Comparison of ENCODE assay signal across 19 cellular contexts in the genomic region with DNA sequence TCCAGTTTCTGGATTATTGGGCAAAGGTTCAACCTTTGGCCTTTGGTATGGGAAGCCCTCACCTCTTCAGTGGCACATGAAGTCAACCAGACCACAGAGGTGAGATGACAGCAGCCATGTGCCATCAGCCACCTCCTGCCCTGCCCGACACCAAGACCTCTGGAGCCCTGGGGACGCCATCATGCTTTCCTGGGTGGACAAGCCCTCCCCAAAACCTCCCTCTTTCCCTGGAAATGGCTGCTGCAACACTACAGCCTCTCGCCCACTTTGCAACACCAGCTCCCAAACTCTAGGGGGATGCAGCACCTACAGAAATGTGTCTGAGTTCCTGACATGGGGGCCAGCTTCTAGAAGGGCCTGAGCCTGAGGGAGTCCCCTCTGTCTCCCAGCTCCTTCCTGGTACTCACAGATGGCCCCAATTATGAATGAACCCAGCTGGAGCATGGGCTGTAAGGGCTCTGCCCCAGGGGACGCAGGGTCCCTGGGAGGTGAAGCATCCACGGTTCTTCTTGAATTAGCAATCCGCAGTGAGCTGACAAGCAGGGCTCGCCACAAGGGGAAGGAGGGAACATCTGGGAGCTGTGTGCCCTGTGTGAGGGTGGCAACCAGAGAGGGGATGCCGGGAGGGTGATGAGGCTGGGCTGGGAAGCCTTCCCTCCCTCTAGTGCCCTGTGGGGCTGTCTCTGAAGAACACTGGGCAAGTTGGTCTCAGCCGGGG.
DNase-seq lines count a peak whose midpoint lies in the region; ATAC-seq and TF ChIP-seq lines count a peak whose summit lies in the region.
"Had no signal": no experiment of that assay in that cellular context is flagged by ENCODE, and none has a peak within 500 bp of the region (broad histone marks: within the 10 kb centered on the region; RNA-seq: fewer than 3 reads in every experiment).

No MANE protein-coding gene starts in this region.

- no peak overlapping the region for H4K91ac ChIP-seq in neuronal stem cell (ENCODE audit: low read depth, low read length, poor library complexity)

- no peaks in the 10 kb centered on the region for H4K20me1 ChIP-seq in GM23338 (replicated peaks; ENCODE audit: insufficient read depth)

- H3K27me3 ChIP-seq in GM23338 (ENCODE audit: insufficient read depth) (no peaks in the 10 kb centered on the region), neuronal stem cell (ENCODE audit: control insufficient read depth in 3 of 3, insufficient read depth in 3 of 3, low read depth in 1 of 3, low read length in 3 of 3) (peaks cover 0 to 12% (median 0%) of the 10 kb centered on the region in 3 experiments)

- peak overlapping the region; percentile 30 for H3K18ac ChIP-seq in neuronal stem cell (ENCODE audit: low read length)

- H3K27ac Mint-ChIP-seq in activated CD8-positive, alpha-beta memory T cell treated with anti-CD3 and anti-CD28 coated beads, Interleukin-2, amount 10 ng/mL, durations not matched to agents 7 days and 5 days: no peak overlapping the region
- H3K27ac Mint-ChIP-seq in GM23338: peak overlapping the region; percentile 78; the same call in 1 of the 2 replicates
- H3K27ac Mint-ChIP-seq in WTC11: no peak overlapping the region
- H3K27ac Mint-ChIP-seq: IgD-negative memory B cell had no signal

- H3K4me1 Mint-ChIP-seq in activated CD8-positive, alpha-beta memory T cell treated with anti-CD3 and anti-CD28 coated beads, Interleukin-2, amount 10 ng/mL, durations not matched to agents 7 days and 5 days: no peaks in the 10 kb centered on the region
- H3K4me1 Mint-ChIP-seq in GM23338 (no peaks in the 10 kb centered on the region), WTC11 (0 out of 2 replicates have a peak, but pooled peaks cover 5% of the 10 kb centered on the region)
- H3K4me1 Mint-ChIP-seq: IgD-negative memory B cell had no signal

- H2BK120ac ChIP-seq in neuronal stem cell (ENCODE audit: low read depth, low read length): no peak overlapping the region

- H3K9me3 ChIP-seq in neuronal stem cell (replicated peaks in 1 of 2; ENCODE audit: control insufficient read depth in 2 of 2, insufficient read depth in 1 of 2, low read depth in 1 of 2, low read length in 2 of 2): no peaks in the 10 kb centered on the region
- H3K9me3 ChIP-seq: SJCRH30 had no signal

- no peak overlapping the region for H3K23ac ChIP-seq in neuronal stem cell (ENCODE audit: low read depth, low read length, poor library complexity)

- H2BK5ac ChIP-seq in neuronal stem cell (ENCODE audit: low read length): no peak overlapping the region

- H3K36me3 ChIP-seq in GM23338 (ENCODE audit: insufficient read depth) (no peaks in the 10 kb centered on the region), neuronal stem cell (replicated peaks in 1 of 2; ENCODE audit: control insufficient read depth in 2 of 2, insufficient read depth in 2 of 2, low read length in 2 of 2) (no peaks in the 10 kb centered on the region)
- H3K36me3 ChIP-seq: SJCRH30 had no signal

- no peak overlapping the region for H2AFZ ChIP-seq in GM23338
- H2AFZ ChIP-seq in neuronal stem cell (ENCODE audit: low read length): no peak overlapping the region

- no peaks in the 10 kb centered on the region for H3K9me3 Mint-ChIP-seq in activated CD8-positive, alpha-beta memory T cell treated with anti-CD3 and anti-CD28 coated beads, Interleukin-2, amount 10 ng/mL, durations not matched to agents 7 days and 5 days (ENCODE audit: low read depth)
- peaks cover 5% of the 10 kb centered on the region; the same call in 2 of the 3 replicates for H3K9me3 Mint-ChIP-seq in GM23338
- H3K9me3 Mint-ChIP-seq in WTC11: peaks cover 6% of the 10 kb centered on the region

- in situ Hi-C loops in GM13976 (cut with MboI; ENCODE audit: low sequenced_read_pairs, unreplicated experiment): no loop called here

- H4K8ac ChIP-seq in neuronal stem cell (ENCODE audit: low read depth, low read length): peak overlapping the region; percentile 29

- no peaks in the 10 kb centered on the region for H3K79me2 ChIP-seq in GM23338 (replicated peaks; ENCODE audit: insufficient read depth)

- POLR2A ChIA-PET in WTC11 (lab: Charles Lee) (no interaction called here), GM10248 (lab: Yijun Ruan, JAX) (no interaction called here)

- TF ChIP-seq CTCF in GM23338 (conservative IDR thresholded peaks at IDR 0.05; ENCODE audit: low read depth in 2 of 2) (0 out of 4 replicates have a peak, but pooled peaks of 1 of the 2 experiments have one; percentile 15), WTC11 (IDR thresholded peaks at IDR 0.05) (no peak), GM13976 (IDR thresholded peaks at IDR 0.05; ENCODE audit: borderline replicate concordance, control extremely low read depth, extremely low read depth, insufficient read depth, missing control alignments) (no peak), GM10248 (IDR thresholded peaks at IDR 0.05; ENCODE audit: control extremely low read depth, extremely low read depth, low read depth, missing control alignments) (no peak)

- H3K9me2 ChIP-seq in GM23338 (ENCODE audit: insufficient read depth): no peaks in the 10 kb centered on the region

- H3K79me1 ChIP-seq in neuronal stem cell (ENCODE audit: low read depth, low read length): no peaks in the 10 kb centered on the region

- no peak overlapping the region for H2BK12ac ChIP-seq in neuronal stem cell (ENCODE audit: low read length)

- no peak for ATAC-seq in activated CD8-positive, alpha-beta memory T cell treated with anti-CD3 and anti-CD28 coated beads, Interleukin-2, amount 10 ng/mL, durations not matched to agents 7 days and 5 days
- ATAC-seq in GM23338 (peak; percentile 76), WTC11 (0 out of 2 replicates have a peak, but pooled peaks have one; percentile 22)

- no peaks in the 10 kb centered on the region for H3F3A ChIP-seq in GM23338 (replicated peaks; ENCODE audit: low read depth)

- no peaks in the 10 kb centered on the region for H3K36me3 Mint-ChIP-seq in activated CD8-positive, alpha-beta memory T cell treated with anti-CD3 and anti-CD28 coated beads, Interleukin-2, amount 10 ng/mL, durations not matched to agents 7 days and 5 days
- H3K36me3 Mint-ChIP-seq in GM23338 (ENCODE audit: low read depth): no peaks in the 10 kb centered on the region; the same call in 2 of the 3 replicates
- H3K36me3 Mint-ChIP-seq in WTC11: no peaks in the 10 kb centered on the region

- DNase-seq in activated CD8-positive, alpha-beta memory T cell treated with anti-CD3 and anti-CD28 coated beads for 24 hours: peak; percentile 35
- DNase-seq in activated CD8-positive, alpha-beta memory T cell treated with anti-CD3 and anti-CD28 coated beads, Interleukin-2, amount 10 ng/mL, durations not matched to agents 7 days and 5 days: no peak
- DNase-seq in GM23338 (ENCODE audit: low spot score) (peak; percentile 16), WTC11 (ENCODE audit: low spot score) (no peak), neuronal stem cell (ENCODE audit: low spot score) (no peak), NCI-H82 treated with DMSO at 0.1 percent for 48 hours (lab: John Stamatoyannopoulos, UW; ENCODE audit: unreplicated experiment) (no peak), GM13976 (ENCODE audit: low spot score) (no peak), GM10248 (ENCODE audit: extremely low spot score) (no peak)
- DNase-seq: DMS153, HCEC 1CT, NCI-H1105, NCI-H187, NCI-H446, OCI-M1, RPMI8226, SJCRH30 had no signal

- H2AK5ac ChIP-seq in neuronal stem cell (ENCODE audit: low read depth, low read length): no peak overlapping the region

- H3K4me3 Mint-ChIP-seq in activated CD8-positive, alpha-beta memory T cell treated with anti-CD3 and anti-CD28 coated beads, Interleukin-2, amount 10 ng/mL, durations not matched to agents 7 days and 5 days: no peak overlapping the region
- no peak overlapping the region for H3K4me3 Mint-ChIP-seq in GM23338
- H3K4me3 Mint-ChIP-seq in WTC11: no peak overlapping the region
- H3K4me3 Mint-ChIP-seq: IgD-negative memory B cell had no signal

- H3K4me1 ChIP-seq in GM23338 (ENCODE audit: insufficient read depth) (no peaks in the 10 kb centered on the region), neuronal stem cell (ENCODE audit: control insufficient read depth in 2 of 2, insufficient read depth in 1 of 2, low read depth in 1 of 2, low read length in 2 of 2) (no peaks in the 10 kb centered on the region)
- H3K4me1 ChIP-seq: SJCRH30 had no signal

- H3K4ac ChIP-seq in neuronal stem cell (ENCODE audit: low read length): no peak overlapping the region

- CTCF ChIA-PET in activated CD8-positive, alpha-beta memory T cell treated with anti-CD3 and anti-CD28 coated beads, Interleukin-2, amount 10 ng/mL, durations not matched to agents 7 days and 5 days (lab: Charles Lee): no interaction called here
- CTCF ChIA-PET in WTC11 (lab: Charles Lee) (interaction anchor here (1.0 kb wide), 1 partner anchor 212 kb away, joined by 3 read pairs; no protein-coding TSS in a partner anchor), GM10248 (lab: Yijun Ruan, JAX) (no interaction called here)

- H3K4me3 ChIP-seq in GM23338: no peak overlapping the region
- H3K4me3 ChIP-seq in neuronal stem cell (ENCODE audit: low read length in 2 of 2): no peak overlapping the region
- H3K4me3 ChIP-seq: SJCRH30 had no signal

- no peak overlapping the region for H2BK15ac ChIP-seq in neuronal stem cell (ENCODE audit: low read length)

- H3K9ac ChIP-seq in neuronal stem cell (ENCODE audit: low read depth, low read length, poor library complexity): no peak overlapping the region

- H3K27ac ChIP-seq in GM23338 (ENCODE audit: low read depth): no peak overlapping the region
- no peak overlapping the region for H3K27ac ChIP-seq in neuronal stem cell (replicated peaks; ENCODE audit: low read length)
- H3K27ac ChIP-seq: C4-2B, HL-60, SJCRH30 had no signal

- no peak overlapping the region for H3K14ac ChIP-seq in neuronal stem cell (ENCODE audit: low read length)

- no CpG with 5 or more reads among the region's 9 CpGs for WGBS in neuronal stem cell (ENCODE audit: extremely low coverage in 2 of 2, insufficient read length in 2 of 2, insufficient replicate concordance in 1 of 2), 2 donors

- no peaks in the 10 kb centered on the region for H3K27me3 Mint-ChIP-seq in activated CD8-positive, alpha-beta memory T cell treated with anti-CD3 and anti-CD28 coated beads, Interleukin-2, amount 10 ng/mL, durations not matched to agents 7 days and 5 days
- H3K27me3 Mint-ChIP-seq in GM23338 (ENCODE audit: insufficient read depth, low read depth, poor library complexity): peaks cover 6% of the 10 kb centered on the region
- no peaks in the 10 kb centered on the region for H3K27me3 Mint-ChIP-seq in WTC11 (ENCODE audit: low read depth)
- H3K27me3 Mint-ChIP-seq: IgD-negative memory B cell had no signal

- H3K4me2 ChIP-seq in GM23338 (no peak overlapping the region), neuronal stem cell (ENCODE audit: insufficient read depth, low read length, poor library complexity, severe bottlenecking) (no peak overlapping the region)

TF ChIP-seq in GM23338, 12 proteins besides CTCF, POLR2A, EP300 and RAD21 (continues in another document):
- TF ChIP-seq ZNF331 (CRISPR knock-in tag; IDR thresholded peaks at IDR 0.05; ENCODE audit: low read depth) (no peak), EZH2 (IDR thresholded peaks at IDR 0.05; ENCODE audit: low read depth, unreplicated experiment) (no peak), POLR2AphosphoS5 (IDR thresholded peaks at IDR 0.05; ENCODE audit: low read depth) (no peak)

TF ChIP-seq in WTC11, 78 proteins besides CTCF, POLR2A, EP300 and RAD21 (continues in another document):
- TF ChIP-seq JUN (CRISPR knock-in tag; IDR thresholded peaks at IDR 0.05): no peak
- no peak for TF ChIP-seq ZNF423 (CRISPR knock-in tag; IDR thresholded peaks at IDR 0.05)
- no peak for TF ChIP-seq ZNF396 (CRISPR knock-in tag; IDR thresholded peaks at IDR 0.05; ENCODE audit: borderline replicate concordance)

Comparison
In these comparisons a context has a peak if more than half of its experiments do, and no peak if none do; other contexts are left out.
1. DNase-seq: peak in activated CD8-positive, alpha-beta memory T cell treated with anti-CD3 and anti-CD28 coated beads for 24 hours (single experiment) and GM23338 (single experiment); none in activated CD8-positive, alpha-beta memory T cell treated with anti-CD3 and anti-CD28 coated beads, Interleukin-2, amount 10 ng/mL, durations not matched to agents 7 days and 5 days (single experiment), WTC11 (single experiment), neuronal stem cell (single experiment), NCI-H82 treated with DMSO at 0.1 percent for 48 hours (single experiment), GM13976 (single experiment) and GM10248 (single experiment).